In genomic region chr3:33211444-33211843, GRCh38 we compare ENCODE assay signal across 12 cellular contexts. TPM values are rescaled to one million over a fixed set of nuclear protein-coding genes. Genes with fewer than 3 reads are reported as not detected.
DNase-seq lines count a peak whose midpoint lies in the region; ATAC-seq, FAIRE-seq and TF ChIP-seq lines count a peak whose summit lies in the region.
"Had no signal": no experiment of that assay in that cellular context is flagged by ENCODE, and none has a peak within 500 bp of the region (broad histone marks: within the 10 kb centered on the region; RNA-seq: fewer than 3 reads in every experiment).

No MANE protein-coding gene starts in this region.

- peak overlapping the region; percentile 87 for H3K27ac Mint-ChIP-seq in osteocyte (ENCODE audit: unreplicated experiment)

- H3K4me3 Mint-ChIP-seq in osteocyte (ENCODE audit: unreplicated experiment) = no peak overlapping the region
- H3K4me3 Mint-ChIP-seq in activated T-cell treated with anti-CD3 and anti-CD28 coated beads, Interleukin-2, amount 50 U/mL, for 4 hours = no peak overlapping the region

- no peak for ATAC-seq in activated T-cell treated with anti-CD3 and anti-CD28 coated beads, Interleukin-2, amount 50 U/mL, for 4 hours
- no peak for ATAC-seq in GM21515 (IDR thresholded peaks at IDR 0.05; ENCODE audit: unreplicated experiment)
- ATAC-seq: esophagus mucosa had no signal

- peaks cover 45% of the 10 kb centered on the region for H3K36me3 Mint-ChIP-seq in osteocyte (ENCODE audit: unreplicated experiment)
- no peaks in the 10 kb centered on the region for H3K36me3 Mint-ChIP-seq in activated T-cell treated with anti-CD3 and anti-CD28 coated beads, Interleukin-2, amount 50 U/mL, for 4 hours (ENCODE audit: insufficient read depth)

- H3K9me3 Mint-ChIP-seq in osteocyte (ENCODE audit: unreplicated experiment) = peaks cover 22% of the 10 kb centered on the region
- H3K9me3 Mint-ChIP-seq in activated T-cell treated with anti-CD3 and anti-CD28 coated beads, Interleukin-2, amount 50 U/mL, for 4 hours = peaks cover 16% of the 10 kb centered on the region

- peak; percentile 76 for FAIRE-seq in RCC 7860 (lab: Jason Lieb, UNC)

- peaks cover 15% of the 10 kb centered on the region for H3K4me1 Mint-ChIP-seq in osteocyte (ENCODE audit: unreplicated experiment)
- H3K4me1 Mint-ChIP-seq in activated T-cell treated with anti-CD3 and anti-CD28 coated beads, Interleukin-2, amount 50 U/mL, for 4 hours (ENCODE audit: low read depth) = no peaks in the 10 kb centered on the region

- TF ChIP-seq CTCF in osteocyte (IDR thresholded peaks at IDR 0.05) = no peak

- DNase-seq in DMS53 treated with DMSO at 0.1 percent for 48 hours (lab: John Stamatoyannopoulos, UW; ENCODE audit: unreplicated experiment) (peak; percentile 0), RCC 7860 (ENCODE audit: low spot score) (peak; percentile 64), dedifferentiated amniotic fluid mesenchymal stem cell (ENCODE audit: extremely low spot score) (peak; percentile 45), osteocyte (ENCODE audit: extremely low spot score, unreplicated experiment) (no peak), NCI-H524 treated with DMSO at 0.1 percent for 48 hours (lab: John Stamatoyannopoulos, UW) (no peak)
- DNase-seq in activated naive CD4-positive, alpha-beta T cell (lab: John Stamatoyannopoulos, UW) = no peak
- no peak for DNase-seq in activated T-cell treated with anti-CD3 and anti-CD28 coated beads, Interleukin-2, amount 50 U/mL, for 4 hours
- DNase-seq: activated CD4-positive, alpha-beta T cell treated with anti-CD3 and anti-CD28 coated beads for 4 hours; activated naive CD4-positive, alpha-beta T cell treated with Interleukin-2 at 50 U/mL for 16 hours; Caco-2 had no signal

- no peaks in the 10 kb centered on the region for H3K27me3 Mint-ChIP-seq in osteocyte (ENCODE audit: unreplicated experiment)
- H3K27me3 Mint-ChIP-seq in activated T-cell treated with anti-CD3 and anti-CD28 coated beads, Interleukin-2, amount 50 U/mL, for 4 hours (ENCODE audit: low read depth) = peaks cover 33% of the 10 kb centered on the region

RNA-seq across cellular contexts. Expression of gene SUSD5, which starts 7.2 kb away (rescaled TPM):
- 22.7 and 25.5 TPM in 2 replicates for total RNA-seq in osteocyte
- total RNA-seq in activated T-cell treated with anti-CD3 and anti-CD28 coated beads, Interleukin-2, amount 50 U/mL, for 4 hours = not detected
- total RNA-seq: Caco-2 had no signal

Comparison
In these comparisons a context has a peak if more than half of its experiments do, and no peak if none do; other contexts are left out.
1. DNase-seq: peak in DMS53 treated with DMSO at 0.1 percent for 48 hours (single experiment), RCC 7860 (single experiment) and dedifferentiated amniotic fluid mesenchymal stem cell (single experiment); none in osteocyte (single experiment), activated naive CD4-positive, alpha-beta T cell (0 of 4), activated T-cell treated with anti-CD3 and anti-CD28 coated beads, Interleukin-2, amount 50 U/mL, for 4 hours (single experiment) and NCI-H524 treated with DMSO at 0.1 percent for 48 hours (single experiment).
2. RNA of gene SUSD5, which starts 7.2 kb away (total RNA-seq): 22.7 to 25.5 TPM in osteocyte; not detected in activated T-cell treated with anti-CD3 and anti-CD28 coated beads, Interleukin-2, amount 50 U/mL, for 4 hours; every median in the first group is over 10 times any median in the second.